8 cellular contexts compared by ENCODE assay signal in genomic region chr12:6662602-6662905, GRCh38. TPM values are rescaled to one million over a fixed set of nuclear protein-coding genes. Genes with fewer than 3 reads are reported as not detected.
A peak's percentile ranks its signal among the peaks of the same experiment; 100 is the strongest.
DNase-seq lines count a peak whose midpoint lies in the region; ATAC-seq and TF ChIP-seq lines count a peak whose summit lies in the region.

No MANE protein-coding gene starts in this region.

- no peaks in the 10 kb centered on the region for H3K9me3 Mint-ChIP-seq in Caco-2 (ENCODE audit: unreplicated experiment)
- no peaks in the 10 kb centered on the region for H3K9me3 Mint-ChIP-seq in activated naive CD8-positive, alpha-beta T cell (ENCODE audit: low read depth)
- H3K9me3 Mint-ChIP-seq in stimulated activated memory B cell treated with anti-CD40 and anti-IgM and Interleukin-4, amounts not matched to agents 10 μg/mL and 1 μg/mL and 100 μg/mL, for 72 hours = no peaks in the 10 kb centered on the region

- intact Hi-C loops in Caco-2 (cut with micrococcal nuclease; ENCODE audit: unreplicated experiment) = loop anchor here (2.0 kb wide), 1 partner anchor 36 kb away; no protein-coding TSS in a partner anchor

- no peaks in the 10 kb centered on the region for H3K27me3 Mint-ChIP-seq in Caco-2 (ENCODE audit: insufficient read depth, unreplicated experiment)
- H3K27me3 Mint-ChIP-seq in activated naive CD8-positive, alpha-beta T cell = no peaks in the 10 kb centered on the region
- H3K27me3 Mint-ChIP-seq in stimulated activated memory B cell treated with anti-CD40 and anti-IgM and Interleukin-4, amounts not matched to agents 10 μg/mL and 1 μg/mL and 100 μg/mL, for 72 hours = no peaks in the 10 kb centered on the region

- H3K36me3 Mint-ChIP-seq in Caco-2 (ENCODE audit: insufficient read depth, unreplicated experiment) = peaks cover 44% of the 10 kb centered on the region
- H3K36me3 Mint-ChIP-seq in activated naive CD8-positive, alpha-beta T cell = peaks cover 3% of the 10 kb centered on the region
- H3K36me3 Mint-ChIP-seq in stimulated activated memory B cell treated with anti-CD40 and anti-IgM and Interleukin-4, amounts not matched to agents 10 μg/mL and 1 μg/mL and 100 μg/mL, for 72 hours = peaks cover 26% of the 10 kb centered on the region

- H3K36me3 ChIP-seq in Caco-2 (ENCODE audit: control insufficient read depth, insufficient read depth, low read length) = peaks cover 4% of the 10 kb centered on the region; the same call in 1 of the 2 replicates

- peak overlapping the region; percentile 79 for H3K4me3 Mint-ChIP-seq in Caco-2 (ENCODE audit: unreplicated experiment)
- H3K4me3 Mint-ChIP-seq in activated naive CD8-positive, alpha-beta T cell = peak overlapping the region; percentile 96
- H3K4me3 Mint-ChIP-seq in stimulated activated memory B cell treated with anti-CD40 and anti-IgM and Interleukin-4, amounts not matched to agents 10 μg/mL and 1 μg/mL and 100 μg/mL, for 72 hours = peak overlapping the region; percentile 90

- H3K27me3 ChIP-seq in Caco-2 (replicated peaks; ENCODE audit: control insufficient read depth, insufficient read depth, low read length) = no peaks in the 10 kb centered on the region

- H3K4me1 Mint-ChIP-seq in Caco-2 (ENCODE audit: low read depth, unreplicated experiment) = peaks cover 14% of the 10 kb centered on the region
- peaks cover 31% of the 10 kb centered on the region for H3K4me1 Mint-ChIP-seq in activated naive CD8-positive, alpha-beta T cell (ENCODE audit: low read depth)
- peaks cover 36% of the 10 kb centered on the region for H3K4me1 Mint-ChIP-seq in stimulated activated memory B cell treated with anti-CD40 and anti-IgM and Interleukin-4, amounts not matched to agents 10 μg/mL and 1 μg/mL and 100 μg/mL, for 72 hours

- H3K4me1 ChIP-seq in Caco-2 = peaks cover 12% of the 10 kb centered on the region; the same call in 1 of the 2 replicates

- POLR2A ChIA-PET in Caco-2 (lab: Charles Lee) = no interaction called here

- no peak for TF ChIP-seq CTCF in Caco-2 (IDR thresholded peaks at IDR 0.05; ENCODE audit: insufficient read depth in 1 of 2, low read depth in 1 of 2, low read length in 1 of 2, severe bottlenecking in 1 of 2, unreplicated experiment in 1 of 2)

- in situ Hi-C loops in ACHN (cut with HindIII; ENCODE audit: low pct_ligation_motif_present, low pct_unique_long_range_greater_than_20kb, low sequenced_read_pairs) = no loop called here

- peak; percentile 29 for ATAC-seq in HG02759 (IDR thresholded peaks at IDR 0.05; ENCODE audit: unreplicated experiment)
- peak; percentile 46 for ATAC-seq in stimulated activated memory B cell treated with anti-CD40 and anti-IgM and Interleukin-4, amounts not matched to agents 10 μg/mL and 1 μg/mL and 100 μg/mL, for 72 hours

- CTCF ChIA-PET in Caco-2 (lab: Charles Lee) = no interaction called here

- H3K9me3 ChIP-seq in Caco-2 = no peaks in the 10 kb centered on the region

- H3K27ac Mint-ChIP-seq in Caco-2 (ENCODE audit: unreplicated experiment) = peak overlapping the region; percentile 83
- H3K27ac Mint-ChIP-seq in activated naive CD8-positive, alpha-beta T cell = peak overlapping the region; percentile 88
- H3K27ac Mint-ChIP-seq in stimulated activated memory B cell treated with anti-CD40 and anti-IgM and Interleukin-4, amounts not matched to agents 10 μg/mL and 1 μg/mL and 100 μg/mL, for 72 hours = peak overlapping the region; percentile 83

- H3K4me3 ChIP-seq in Caco-2 (ENCODE audit: low read depth, low read length) (peak overlapping the region; percentile 60), iPS-11a (ENCODE audit: low read depth, low read length) (peak overlapping the region; percentile 95)

- DNase-seq in Caco-2 = no peak
- no peak for DNase-seq in NCI-H226
- no peak for DNase-seq in ACHN
- no peak for DNase-seq in stimulated activated CD4-positive, alpha-beta T cell treated with anti-CD3 and anti-CD28 coated beads, Interleukin-4, amount 100 ng/mL, for 4 hours

- no TSS peak for BruUV-seq in Caco-2 (replicated peaks; lab: Mats Ljungman, UMichigan)

RNA-seq across cellular contexts. Expression of gene ING4, which starts 0.4 kb away (rescaled TPM):
- total RNA-seq in Caco-2 (2022) = 31.6 and 32.8 TPM in 2 replicates

RNA-seq across cellular contexts. Expression of gene ACRBP, which starts 15.3 kb away (rescaled TPM):
- total RNA-seq in Caco-2 (2022) = 0.73 and 1.3 TPM in 2 replicates

RNA-seq across cellular contexts. Expression of gene ZNF384, which starts 26.6 kb away (rescaled TPM):
- total RNA-seq in Caco-2 (2022) = 119 and 127 TPM in 2 replicates

RNA-seq across cellular contexts. Expression of gene LPAR5, which starts 26.8 kb away (rescaled TPM):
- 0.19 and 0.20 TPM in 2 replicates for total RNA-seq in Caco-2 (2022)

RNA-seq across cellular contexts. Expression of gene PIANP, which starts 38.1 kb away (rescaled TPM):
- total RNA-seq in Caco-2 (2022) = 0.37 and 0.48 TPM in 2 replicates
